In genomic region chr2:230205034-230205433, GRCh38 we compare ENCODE assay signal across 12 cellular contexts. TPM values are rescaled to one million over a fixed set of nuclear protein-coding genes. Genes with fewer than 3 reads are reported as not detected.
DNase-seq lines count a peak whose midpoint lies in the region; ATAC-seq, FAIRE-seq and TF ChIP-seq lines count a peak whose summit lies in the region.
"Had no signal": no experiment of that assay in that cellular context is flagged by ENCODE, and none has a peak within 500 bp of the region (broad histone marks: within the 10 kb centered on the region; RNA-seq: fewer than 3 reads in every experiment).

No MANE protein-coding gene starts in this region.

- POLR2A ChIA-PET in K562 (lab: Yijun Ruan, JAX): interaction anchor here (0.5 kb wide), 1 partner anchor 788 kb away, joined by 3 read pairs; no protein-coding TSS in a partner anchor

- no peak for TF ChIP-seq RAD21 in K562 (CRISPR knock-in tag; conservative IDR thresholded peaks at IDR 0.05 in 1 of 2, IDR thresholded peaks at IDR 0.05 in 1 of 2)

- FAIRE-seq in GM18507 (lab: Jason Lieb, UNC): peak; percentile 98
- no peak for FAIRE-seq in K562 (lab: Jason Lieb, UNC)

- no peak overlapping the region for H3K9ac ChIP-seq in K562 (ENCODE audit: insufficient read depth in 1 of 2, low read depth in 2 of 2, low read length in 2 of 2)

- TF ChIP-seq POLR2A in K562 (conservative IDR thresholded peaks at IDR 0.05) (no peak), breast epithelium (IDR thresholded peaks at IDR 0.05) (no peak)

- WGBS in K562 (ENCODE audit: insufficient coverage, low coverage, missing lambda C conversion rate): 45% methylated on average over 1 of the region's 1 CpG

- H3K79me2 ChIP-seq in K562 (ENCODE audit: control insufficient read depth, insufficient read depth, low read length): no peaks in the 10 kb centered on the region

- H3K27ac ChIP-seq in K562 (ENCODE audit: extremely low read depth, low read depth, low read length) (no peak overlapping the region), breast epithelium (no peak overlapping the region)
- H3K27ac ChIP-seq: ovary had no signal

- no peaks in the 10 kb centered on the region for H3K27me3 ChIP-seq in K562 (ENCODE audit: control insufficient read depth in 2 of 2, insufficient read depth in 2 of 2, low read length in 2 of 2)
- no peaks in the 10 kb centered on the region for H3K27me3 ChIP-seq in breast epithelium
- H3K27me3 ChIP-seq: ovary had no signal

- in situ Hi-C loops in K562 (cut with MboI): no loop called here

- H3K4me1 ChIP-seq in K562 (replicated peaks in 1 of 2; ENCODE audit: control insufficient read depth in 2 of 2, insufficient read depth in 2 of 2, low read length in 2 of 2) (no peaks in the 10 kb centered on the region; a peak in 1 of 5 replicates), breast epithelium (no peaks in the 10 kb centered on the region)

- TF ChIP-seq CTCF in K562 (IDR thresholded peaks at IDR 0.05 in 2 of 3, conservative IDR thresholded peaks at IDR 0.05 in 1 of 3; ENCODE audit: insufficient read depth in 2 of 3, low read depth in 1 of 3, low read length in 3 of 3): no peak
- TF ChIP-seq CTCF in breast epithelium (IDR thresholded peaks at IDR 0.05): no peak

- no peaks in the 10 kb centered on the region for H4K20me1 ChIP-seq in K562 (replicated peaks; ENCODE audit: control insufficient read depth, insufficient read depth, low read length)

- H2AFZ ChIP-seq in K562 (ENCODE audit: low read depth, low read length): no peak overlapping the region

- H3K4me3 ChIP-seq in K562 (no peak overlapping the region), breast epithelium (no peak overlapping the region)
- H3K4me3 ChIP-seq: ovary had no signal

- BruUV-seq in K562 (replicated peaks; lab: Mats Ljungman, UMichigan): no TSS peak

- H3K4me2 ChIP-seq in K562 (ENCODE audit: insufficient read depth, low read length): no peak overlapping the region

- ATAC-seq in GM21381 (IDR thresholded peaks at IDR 0.05; ENCODE audit: unreplicated experiment): peak; percentile 49
- ATAC-seq in HG03439 (IDR thresholded peaks at IDR 0.05; ENCODE audit: unreplicated experiment): peak; percentile 45
- no peak for ATAC-seq in K562
- ATAC-seq in HG03039 (IDR thresholded peaks at IDR 0.05; ENCODE audit: unreplicated experiment): no peak
- no peak for ATAC-seq in GM21360 (IDR thresholded peaks at IDR 0.05; ENCODE audit: unreplicated experiment)

- no peaks in the 10 kb centered on the region for H3K36me3 ChIP-seq in K562 (ENCODE audit: control insufficient read depth, insufficient read depth, low read length)
- H3K36me3 ChIP-seq in breast epithelium: peaks cover 11% of the 10 kb centered on the region
- H3K36me3 ChIP-seq: ovary had no signal

- DNase-seq in GM18507 (ENCODE audit: extremely low spot score, insufficient read length, low read depth) (no peak), K562 (ENCODE audit: extremely low read depth in 1 of 4, low spot score in 3 of 4) (no peak), breast epithelium (ENCODE audit: low spot score in 2 of 2) (no peak), AG08395 (ENCODE audit: low spot score) (no peak)
- DNase-seq: activated CD4-positive, alpha-beta T cell treated with anti-CD3 and anti-CD28 coated beads, Interleukin-2, amount 10 ng/mL, durations not matched to agents 7 days and 5 days; NCI-H69; ovary had no signal

- no peaks in the 10 kb centered on the region for H3K9me3 ChIP-seq in K562 (replicated peaks; ENCODE audit: control insufficient read depth, insufficient read depth, low read depth, low read length)
- H3K9me3 ChIP-seq in breast epithelium: no peaks in the 10 kb centered on the region

- TF ChIP-seq EP300 in K562 (IDR thresholded peaks at IDR 0.05; ENCODE audit: low read length): no peak

- CTCF ChIA-PET in K562 (lab: Yijun Ruan, JAX; ENCODE audit: low intra/inter-chr PET ratio): no interaction called here

- H3K9me1 ChIP-seq in K562 (ENCODE audit: control insufficient read depth, insufficient read depth, low read length): no peaks in the 10 kb centered on the region

- intact Hi-C loops in K562 (cut with micrococcal nuclease) (no loop called here), breast epithelium (cut with DNase I; ENCODE audit: low total_unique reads) (no loop called here)

TF ChIP-seq in K562, 482 proteins besides CTCF, POLR2A, EP300 and RAD21:
- TF ChIP-seq SRSF3 (IDR thresholded peaks at IDR 0.05; ENCODE audit: insufficient read depth, low read length): no peak
- peak; percentile 42; the same call in 1 of the 2 replicates for TF ChIP-seq HMBOX1 (IDR thresholded peaks at IDR 0.05)
- TF ChIP-seq MAFG (tag; conservative IDR thresholded peaks at IDR 0.05): no peak
- TF ChIP-seq E2F5 (CRISPR knock-in tag; IDR thresholded peaks at IDR 0.05): no peak
- no peak for TF ChIP-seq BRF1 (IDR thresholded peaks at IDR 0.05; ENCODE audit: borderline replicate concordance, extremely low read depth, insufficient read length)

RNA-seq across cellular contexts. Expression of gene SP110, which starts 14.8 kb away (rescaled TPM):
- total RNA-seq in K562 (2011; cell fraction: chromatin; rRNA removed; ENCODE audit: low replicate concordance): 4.6 and 5.1 TPM in 2 replicates
- 1.2 and 2.2 TPM in 2 replicates for total RNA-seq in K562 (2011; cell fraction: nucleolus; rRNA removed)
- total RNA-seq in K562 (2011; cell fraction: nucleoplasm; rRNA removed): 4.7 and 6.5 TPM in 2 replicates
- total RNA-seq in K562 (2014; rRNA removed) (4.9 and 11.0 TPM in 2 replicates), K562 (2014; rRNA removed; fragmentation: Illumina TruSeq; extraction: Trizol) (7.1 and 7.8 TPM in 2 replicates), K562 (2015; rRNA removed; fragmentation: Illumina TruSeq; extraction: Trizol) (4.1 and 6.7 TPM in 2 replicates), K562 (2021) (5.1 and 6.4 TPM in 2 replicates), breast epithelium (10 to 100 TPM; 18.2 to 39.0 (median 36.9) TPM)
- polyA plus RNA-seq in K562 (2011; rRNA removed) (0.92 and 3.6 TPM in 2 replicates), K562 (2014; fragmentation: Illumina TruSeq; extraction: Trizol) (7.9 and 8.8 TPM in 2 replicates), K562 (2014; fragmentation: Nextera tagmentation; extraction: Ambion mirVana) (1 to 10 TPM; 7.6 to 8.5 TPM), K562 (2014; rRNA removed) (2.8 and 3.9 TPM in 2 replicates)
- polyA plus RNA-seq in K562 (2011; cell fraction: cytosol; rRNA removed): 1.2 and 3.7 TPM in 2 replicates
- polyA plus RNA-seq in K562 (2011; cell fraction: nucleus; rRNA removed): 1.7 and 5.5 TPM in 2 replicates
- 6.1 and 9.3 TPM in 2 replicates for polyA plus RNA-seq in K562 (2012)
- polyA minus RNA-seq in K562 (2011; rRNA and poly(A)+ RNA removed): 2.0 and 2.5 TPM in 2 replicates
- polyA minus RNA-seq in K562 (2011; cell fraction: cytosol; rRNA and poly(A)+ RNA removed): 1.5 TPM in 1 of 2 replicates, not detected in the other
- polyA minus RNA-seq in K562 (2011; cell fraction: nucleus; rRNA and poly(A)+ RNA removed): 1.00 and 2.4 TPM in 2 replicates

RNA-seq across cellular contexts. Expression of gene SP140, which starts 20.5 kb away (rescaled TPM):
- 4.1 and 5.6 TPM in 2 replicates for total RNA-seq in K562 (2011; cell fraction: chromatin; rRNA removed; ENCODE audit: low replicate concordance)
- total RNA-seq in K562 (2011; cell fraction: nucleolus; rRNA removed): 1.8 TPM in 2 replicates
- total RNA-seq in K562 (2011; cell fraction: nucleoplasm; rRNA removed): 2.7 and 3.7 TPM in 2 replicates
- total RNA-seq in K562 (2014; rRNA removed) (not detected in 2 replicates), K562 (2014; rRNA removed; fragmentation: Illumina TruSeq; extraction: Trizol) (0.41 and 0.65 TPM in 2 replicates), K562 (2015; rRNA removed; fragmentation: Illumina TruSeq; extraction: Trizol) (0.65 TPM in 1 of 2 replicates, not detected in the other), K562 (2021) (0.25 and 0.35 TPM in 2 replicates), breast epithelium (1 to 10 TPM; 1.1 to 7.9 (median 2.6) TPM)
- polyA plus RNA-seq in K562 (2011; rRNA removed) (1.0 and 1.6 TPM in 2 replicates), K562 (2014; fragmentation: Illumina TruSeq; extraction: Trizol) (0.49 TPM in 1 of 2 replicates, not detected in the other), K562 (2014; fragmentation: Nextera tagmentation; extraction: Ambion mirVana) (under 1 TPM; 0.04 to 0.35 TPM), K562 (2014; rRNA removed) (0.19 and 1.1 TPM in 2 replicates)
- polyA plus RNA-seq in K562 (2011; cell fraction: cytosol; rRNA removed): 0.31 TPM in 1 of 2 replicates, not detected in the other
- polyA plus RNA-seq in K562 (2011; cell fraction: nucleus; rRNA removed): 3.9 and 4.7 TPM in 2 replicates
- polyA plus RNA-seq in K562 (2012): 0.38 and 1.0 TPM in 2 replicates
- polyA minus RNA-seq in K562 (2011; rRNA and poly(A)+ RNA removed): 0.81 and 1.4 TPM in 2 replicates
- not detected in 2 replicates for polyA minus RNA-seq in K562 (2011; cell fraction: cytosol; rRNA and poly(A)+ RNA removed)
- 1.5 and 4.9 TPM in 2 replicates for polyA minus RNA-seq in K562 (2011; cell fraction: nucleus; rRNA and poly(A)+ RNA removed)
- total RNA-seq: HT-29 had no signal

Comparison
In these comparisons a context has a peak if more than half of its experiments do, and no peak if none do; other contexts are left out.
1. ATAC-seq: peak in GM21381 (single experiment) and HG03439 (single experiment); none in K562 (single experiment), HG03039 (single experiment) and GM21360 (single experiment).